ENCODE assay signal across 8 cellular contexts in genomic region chr9:105245720-105246161, GRCh38.
A peak's percentile ranks its signal among the peaks of the same experiment; 100 is the strongest.
DNase-seq lines count a peak whose midpoint lies in the region; ATAC-seq and TF ChIP-seq lines count a peak whose summit lies in the region.

No MANE protein-coding gene starts in this region.

- DNase-seq in HL-60 (ENCODE audit: low read depth in 1 of 2, low spot score in 1 of 2), result no peak
- DNase-seq in central memory CD8-positive, alpha-beta T cell (ENCODE audit: low spot score in 2 of 2), result no peak
- no peak for DNase-seq in HuH-7 (ENCODE audit: low spot score)
- no peak for DNase-seq in 8988T
- DNase-seq in NCI-H1417 (lab: John Stamatoyannopoulos, UW), result no peak

- H2AFZ ChIP-seq in ACC112 (ENCODE audit: low read length, unreplicated experiment), result peak overlapping the region; percentile 34

- ATAC-seq in central memory CD8-positive, alpha-beta T cell (replicated peaks; ENCODE audit: extremely low read depth, poor library complexity, severe bottlenecking), result no peak
- ATAC-seq in HG03432 (IDR thresholded peaks at IDR 0.05; ENCODE audit: unreplicated experiment), result no peak

- H3K4me1 ChIP-seq in ACC112 (ENCODE audit: control insufficient read depth, insufficient read depth, low read length, unreplicated experiment), result peaks cover 40% of the 10 kb centered on the region
- H3K4me1 ChIP-seq in mucosa of rectum (ENCODE audit: control insufficient read depth in 2 of 2, insufficient read depth in 2 of 2, low read length in 2 of 2), result peaks cover 22 to 25% of the 10 kb centered on the region in 2 donors

- H3K4me1 Mint-ChIP-seq in central memory CD8-positive, alpha-beta T cell, result peaks cover 13% of the 10 kb centered on the region

- peaks cover 7% of the 10 kb centered on the region for H3K36me3 Mint-ChIP-seq in central memory CD8-positive, alpha-beta T cell (ENCODE audit: insufficient read depth)

- H3K36me3 ChIP-seq in ACC112 (ENCODE audit: insufficient read depth, low read length) (no peaks in the 10 kb centered on the region), mucosa of rectum (ENCODE audit: control insufficient read depth in 2 of 2, insufficient read depth in 2 of 2, low read length in 2 of 2) (no peaks in the 10 kb centered on the region)

- peak overlapping the region; percentile 66 for H3K27ac ChIP-seq in ACC112 (ENCODE audit: low read depth, low read length)
- H3K27ac ChIP-seq in HL-60 (replicated peaks), result no peak overlapping the region
- H3K27ac ChIP-seq in mucosa of rectum (ENCODE audit: low read depth in 2 of 2, low read length in 2 of 2), result peak overlapping the region; percentile 92 to 96

- no peaks in the 10 kb centered on the region for H3K27me3 ChIP-seq in ACC112 (ENCODE audit: insufficient read depth, low read length)
- no peaks in the 10 kb centered on the region for H3K27me3 ChIP-seq in HL-60 (ENCODE audit: insufficient read depth, poor library complexity, severe bottlenecking)
- H3K27me3 ChIP-seq in mucosa of rectum (ENCODE audit: control insufficient read depth in 2 of 2, insufficient read depth in 2 of 2, low read length in 2 of 2), result no peaks in the 10 kb centered on the region

- peaks cover 20% of the 10 kb centered on the region for H3K27me3 Mint-ChIP-seq in central memory CD8-positive, alpha-beta T cell

- peaks cover 54% of the 10 kb centered on the region for H3K79me2 ChIP-seq in ACC112 (ENCODE audit: control insufficient read depth, insufficient read depth, low read length, unreplicated experiment)

- no peaks in the 10 kb centered on the region for H3K9me3 Mint-ChIP-seq in central memory CD8-positive, alpha-beta T cell

- no peaks in the 10 kb centered on the region for H3K9me3 ChIP-seq in mucosa of rectum (ENCODE audit: control insufficient read depth in 2 of 2, low read length in 2 of 2)

- peak overlapping the region; percentile 72 to 94 for H3K9ac ChIP-seq in mucosa of rectum (ENCODE audit: low read depth in 1 of 2, low read length in 2 of 2)

- peak overlapping the region; percentile 88 for H3K4me3 Mint-ChIP-seq in central memory CD8-positive, alpha-beta T cell

- peak overlapping the region; percentile 96 for H3K4me3 ChIP-seq in ACC112 (ENCODE audit: low read depth, low read length)
- peak overlapping the region; percentile 96 for H3K4me3 ChIP-seq in HL-60 (replicated peaks; ENCODE audit: insufficient read depth, low read length)
- peak overlapping the region; percentile 88 to 91 for H3K4me3 ChIP-seq in mucosa of rectum (ENCODE audit: low read length in 2 of 2)

- no peak for TF ChIP-seq CTCF in HL-60 (IDR thresholded peaks at IDR 0.05; ENCODE audit: insufficient read depth, low read length)

- H3K27ac Mint-ChIP-seq in central memory CD8-positive, alpha-beta T cell (ENCODE audit: low read depth), result peak overlapping the region; percentile 83
